ENCODE assay signal across 12 cellular contexts in the genomic region with DNA sequence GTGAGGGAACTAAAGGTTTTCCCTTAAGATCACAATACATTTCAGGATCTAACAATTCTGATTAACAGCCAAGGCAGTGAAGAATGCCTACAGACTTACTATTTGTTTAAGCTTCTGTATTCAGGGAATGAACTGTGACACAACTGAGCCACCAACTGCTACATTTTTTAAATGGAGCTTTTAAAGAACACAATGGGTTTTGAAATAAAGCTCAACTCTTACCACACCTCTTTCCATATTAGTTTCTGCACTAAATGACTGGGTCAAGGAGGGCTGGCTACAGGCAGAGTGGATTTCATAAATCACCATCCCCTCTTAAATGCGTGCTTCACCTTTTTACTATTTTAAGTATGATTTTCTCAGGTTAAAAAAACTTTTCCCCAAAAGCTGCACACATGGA.
DNase-seq lines count a peak whose midpoint lies in the region; ATAC-seq and TF ChIP-seq lines count a peak whose summit lies in the region.
"Had no signal": no experiment of that assay in that cellular context is flagged by ENCODE, and none has a peak within 500 bp of the region (broad histone marks: within the 10 kb centered on the region; RNA-seq: fewer than 3 reads in every experiment).

No MANE protein-coding gene starts in this region.

- no peak overlapping the region for H3K27ac Mint-ChIP-seq in activated CD4-positive, alpha-beta memory T cell treated with anti-CD3 and anti-CD28 coated beads, Interleukin-2, amount 10 ng/mL, durations not matched to agents 7 days and 5 days
- H3K27ac Mint-ChIP-seq: T-helper 2 cell treated with Interferon-gamma antibody and Interleukin-4, amounts not matched to agents 5 μg/mL and 100 μg/mL, for 36 hours had no signal

- 97% methylated on average over 1 of the region's 1 CpG for WGBS in suprapubic skin

- H3K4me1 Mint-ChIP-seq in activated CD4-positive, alpha-beta memory T cell treated with anti-CD3 and anti-CD28 coated beads, Interleukin-2, amount 10 ng/mL, durations not matched to agents 7 days and 5 days, result peaks cover 10% of the 10 kb centered on the region

- no peaks in the 10 kb centered on the region for H3K36me3 Mint-ChIP-seq in activated CD4-positive, alpha-beta memory T cell treated with anti-CD3 and anti-CD28 coated beads, Interleukin-2, amount 10 ng/mL, durations not matched to agents 7 days and 5 days (ENCODE audit: low read depth)

- no peak overlapping the region for H3K4me3 Mint-ChIP-seq in activated CD4-positive, alpha-beta memory T cell treated with anti-CD3 and anti-CD28 coated beads, Interleukin-2, amount 10 ng/mL, durations not matched to agents 7 days and 5 days
- H3K4me3 Mint-ChIP-seq: T-helper 2 cell treated with Interferon-gamma antibody and Interleukin-4, amounts not matched to agents 5 μg/mL and 100 μg/mL, for 36 hours had no signal

- H3K4me1 ChIP-seq in SJCRH30, result peaks cover 14% of the 10 kb centered on the region
- H3K4me1 ChIP-seq in suprapubic skin, result peaks cover 27% of the 10 kb centered on the region

- no peaks in the 10 kb centered on the region for H3K36me3 ChIP-seq in SJCRH30
- H3K36me3 ChIP-seq in suprapubic skin, result no peaks in the 10 kb centered on the region
- H3K36me3 ChIP-seq: uterus had no signal

- no peak for TF ChIP-seq CTCF in suprapubic skin (IDR thresholded peaks at IDR 0.05)

- H3K27me3 Mint-ChIP-seq in activated CD4-positive, alpha-beta memory T cell treated with anti-CD3 and anti-CD28 coated beads, Interleukin-2, amount 10 ng/mL, durations not matched to agents 7 days and 5 days, result no peaks in the 10 kb centered on the region

- peak overlapping the region; percentile 38 for H3K4me3 ChIP-seq in SJCRH30
- H3K4me3 ChIP-seq in suprapubic skin, result no peak overlapping the region
- H3K4me3 ChIP-seq: uterus had no signal

- POLR2A ChIA-PET in activated CD4-positive, alpha-beta memory T cell treated with anti-CD3 and anti-CD28 coated beads, Interleukin-2, amount 10 ng/mL, durations not matched to agents 7 days and 5 days (lab: Charles Lee), result no interaction called here

- no peak for ATAC-seq in GM18520 (IDR thresholded peaks at IDR 0.05; ENCODE audit: unreplicated experiment)

- no peak overlapping the region; the same call in 1 of the 2 replicates for H3K27ac ChIP-seq in SJCRH30
- peak overlapping the region; percentile 83 for H3K27ac ChIP-seq in suprapubic skin

- H3K9me3 ChIP-seq in SJCRH30 (replicated peaks), result no peaks in the 10 kb centered on the region
- no peaks in the 10 kb centered on the region for H3K9me3 ChIP-seq in suprapubic skin
- H3K9me3 ChIP-seq: uterus had no signal

- no peak for TF ChIP-seq EP300 in suprapubic skin (IDR thresholded peaks at IDR 0.05)

- TF ChIP-seq POLR2A in suprapubic skin (IDR thresholded peaks at IDR 0.05), result no peak

- CTCF ChIA-PET in activated CD4-positive, alpha-beta memory T cell treated with anti-CD3 and anti-CD28 coated beads, Interleukin-2, amount 10 ng/mL, durations not matched to agents 7 days and 5 days (lab: Charles Lee), result no interaction called here

- no peaks in the 10 kb centered on the region for H3K27me3 ChIP-seq in SJCRH30
- no peaks in the 10 kb centered on the region for H3K27me3 ChIP-seq in suprapubic skin
- H3K27me3 ChIP-seq: uterus had no signal

- no peaks in the 10 kb centered on the region for H3K9me3 Mint-ChIP-seq in activated CD4-positive, alpha-beta memory T cell treated with anti-CD3 and anti-CD28 coated beads, Interleukin-2, amount 10 ng/mL, durations not matched to agents 7 days and 5 days
- H3K9me3 Mint-ChIP-seq: T-helper 2 cell treated with Interferon-gamma antibody and Interleukin-4, amounts not matched to agents 5 μg/mL and 100 μg/mL, for 36 hours had no signal

- DNase-seq in SIG-M5 treated with dmso at 0.1 percent for 504 hours (lab: John Stamatoyannopoulos, UW; ENCODE audit: unreplicated experiment) (peak; percentile 61), SIG-M5 (lab: John Stamatoyannopoulos, UW) (no peak), SJCRH30 (no peak), glomerular visceral epithelial cell (ENCODE audit: extremely low spot score) (peak; percentile 2), suprapubic skin (ENCODE audit: low spot score in 2 of 2) (no peak), KG1 (lab: John Stamatoyannopoulos, UW) (no peak)
- DNase-seq in activated CD4-positive, alpha-beta memory T cell treated with anti-CD3 and anti-CD28 coated beads, Interleukin-2, amount 10 ng/mL, durations not matched to agents 7 days and 5 days, result no peak
- DNase-seq: NCI-H187 treated with DMSO at 0.1 percent for 48 hours; stimulated activated CD4-positive, alpha-beta T cell treated with anti-CD3 and anti-CD28 coated beads, Interleukin-2, amount 100 ng/mL, for 48 hours; uterus had no signal

Comparison
In these comparisons a context has a peak if more than half of its experiments do, and no peak if none do; other contexts are left out.
1. DNase-seq: peak in SIG-M5 treated with dmso at 0.1 percent for 504 hours (single experiment) and glomerular visceral epithelial cell (single experiment); none in SIG-M5 (single experiment), SJCRH30 (0 of 2), suprapubic skin (0 of 2), KG1 (single experiment) and activated CD4-positive, alpha-beta memory T cell treated with anti-CD3 and anti-CD28 coated beads, Interleukin-2, amount 10 ng/mL, durations not matched to agents 7 days and 5 days (single experiment).